In genomic region chrX:10356979-10357378, GRCh38 we compare ENCODE assay signal across 22 cellular contexts.
DNase-seq lines count a peak whose midpoint lies in the region; ATAC-seq, FAIRE-seq and TF ChIP-seq lines count a peak whose summit lies in the region.
"Had no signal": no experiment of that assay in that cellular context is flagged by ENCODE, and none has a peak within 500 bp of the region (broad histone marks: within the 10 kb centered on the region; RNA-seq: fewer than 3 reads in every experiment).

No MANE protein-coding gene starts in this region.

- H3K4me3 Mint-ChIP-seq in astrocyte (ENCODE audit: unreplicated experiment): no peak overlapping the region
- H3K4me3 Mint-ChIP-seq: mesothelial cell of epicardium, nephron progenitor cell, T-cell, WTC11 had no signal

- H3K4me3 ChIP-seq in astrocyte (ENCODE audit: insufficient read depth, low read depth, low read length): no peak overlapping the region
- H3K4me3 ChIP-seq: skin epidermis, testis had no signal

- no peak overlapping the region for H2AFZ ChIP-seq in astrocyte (ENCODE audit: low read depth, low read length)

- no peak overlapping the region for H3K4me2 ChIP-seq in astrocyte (ENCODE audit: low read length)

- no peaks in the 10 kb centered on the region for H4K20me1 ChIP-seq in astrocyte (ENCODE audit: insufficient read depth, low read length)

- no peak overlapping the region for H3K9ac ChIP-seq in astrocyte (ENCODE audit: low read length)

- H3K27me3 ChIP-seq in astrocyte (ENCODE audit: insufficient read depth, low read length): no peaks in the 10 kb centered on the region
- H3K27me3 ChIP-seq: testis had no signal

- no peak for TF ChIP-seq CTCF in astrocyte (IDR thresholded peaks at IDR 0.05; ENCODE audit: insufficient read depth, low read depth, low read length)

- no peaks in the 10 kb centered on the region for H3K4me1 Mint-ChIP-seq in astrocyte (ENCODE audit: low read depth, unreplicated experiment)
- H3K4me1 Mint-ChIP-seq: mesothelial cell of epicardium, nephron progenitor cell, T-cell, WTC11 had no signal

- H3K79me2 ChIP-seq in astrocyte (ENCODE audit: insufficient read depth, low read length): no peaks in the 10 kb centered on the region

- no peaks in the 10 kb centered on the region for H3K27me3 Mint-ChIP-seq in astrocyte (ENCODE audit: low read depth, unreplicated experiment)

- no peaks in the 10 kb centered on the region for H3K9me3 Mint-ChIP-seq in astrocyte (ENCODE audit: unreplicated experiment)

- H3K9me3 ChIP-seq in astrocyte (ENCODE audit: insufficient read depth, low read depth, low read length): no peaks in the 10 kb centered on the region
- H3K9me3 ChIP-seq: testis had no signal

- H3K27ac Mint-ChIP-seq in astrocyte (ENCODE audit: unreplicated experiment): no peak overlapping the region
- H3K27ac Mint-ChIP-seq: mesothelial cell of epicardium, nephron progenitor cell, T-cell, WTC11 had no signal

- no peak for FAIRE-seq in astrocyte (lab: Jason Lieb, UNC)
- FAIRE-seq: G401.6 had no signal

- ATAC-seq in HG02973 (IDR thresholded peaks at IDR 0.05; ENCODE audit: unreplicated experiment) (no peak), GM21529 (IDR thresholded peaks at IDR 0.05; ENCODE audit: unreplicated experiment) (no peak)
- ATAC-seq: left cardiac atrium, T-cell, WTC11 had no signal

- no peaks in the 10 kb centered on the region for H3K36me3 ChIP-seq in astrocyte (ENCODE audit: insufficient read depth, low read length)

- H3K4me1 ChIP-seq in astrocyte (ENCODE audit: insufficient read depth, low read length): peaks cover 7% of the 10 kb centered on the region
- H3K4me1 ChIP-seq: testis had no signal

- no peaks in the 10 kb centered on the region for H3K36me3 Mint-ChIP-seq in astrocyte (ENCODE audit: low read depth, unreplicated experiment)
- H3K36me3 Mint-ChIP-seq: mesothelial cell of epicardium, T-cell, WTC11 had no signal

- no peak overlapping the region for H3K27ac ChIP-seq in astrocyte (ENCODE audit: low read depth, low read length)
- H3K27ac ChIP-seq: skin epidermis, testis had no signal

- DNase-seq in Daoy (ENCODE audit: low read depth) (peak; percentile 4), HS-5 (ENCODE audit: low read depth) (peak; percentile 24), astrocyte (ENCODE audit: low read depth) (peak; percentile 71), iris pigment epithelial cell (ENCODE audit: low read depth) (peak; percentile 43), SKM-1 treated with dmso at 0.1 percent for 144 hours (lab: John Stamatoyannopoulos, UW; ENCODE audit: unreplicated experiment) (no peak), hippocampal formation (lab: John Stamatoyannopoulos, UW) (no peak)
- DNase-seq: activated effector memory CD4-positive, alpha-beta T cell treated with anti-CD3 and anti-CD28 coated beads, Interleukin-2, amount 50 U/mL, for 16 hours; anterior cingulate cortex; foreskin melanocyte; left cardiac atrium; NCI-H1694; NCI-H226; nephron progenitor cell; stimulated activated CD4-positive, alpha-beta T cell treated with anti-CD3 and anti-CD28 coated beads, Interleukin-4, amount 100 ng/mL, for 24 hours; T-cell; testis had no signal

Comparison
In these comparisons a context has a peak if more than half of its experiments do, and no peak if none do; other contexts are left out.
1. DNase-seq: peak in Daoy (single experiment), HS-5 (single experiment), astrocyte (single experiment) and iris pigment epithelial cell (single experiment); none in SKM-1 treated with dmso at 0.1 percent for 144 hours (single experiment) and hippocampal formation (0 of 2).